16 cellular contexts compared by ENCODE assay signal in the genomic region with DNA sequence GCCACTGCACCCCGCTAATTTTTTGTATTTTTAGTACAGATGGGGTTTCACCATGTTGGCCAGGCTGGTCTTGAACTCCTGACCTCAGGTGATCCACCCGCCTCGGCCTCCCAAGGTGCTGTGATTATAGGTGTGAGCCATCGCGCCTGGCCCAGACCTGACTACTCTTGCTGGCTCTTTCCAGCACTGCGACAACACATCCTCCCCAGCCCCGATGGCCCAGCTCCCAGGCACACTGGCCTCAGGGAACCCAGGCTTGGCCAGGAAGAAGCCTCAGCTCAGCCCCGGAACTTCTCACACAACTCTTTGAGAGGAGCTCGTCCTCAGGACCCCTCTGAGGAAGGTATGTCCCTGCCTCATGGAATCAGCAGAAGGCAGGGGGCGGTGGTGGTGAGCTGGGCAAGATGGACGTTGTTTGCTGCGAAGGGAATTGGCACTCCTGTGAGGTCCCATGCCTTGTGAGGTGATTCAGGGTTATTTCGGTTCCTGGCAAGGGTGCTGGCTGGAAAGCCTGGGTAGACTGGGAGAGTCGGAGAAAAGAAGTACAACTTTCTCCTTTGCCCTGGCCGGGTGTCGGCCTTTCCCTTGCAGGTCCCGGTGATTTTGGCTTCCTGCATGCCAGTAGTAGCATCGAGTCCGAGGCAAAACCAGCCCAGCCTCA. TPM values are rescaled to one million over a fixed set of nuclear protein-coding genes. Genes with fewer than 3 reads are reported as not detected.
DNase-seq lines count a peak whose midpoint lies in the region; ATAC-seq, FAIRE-seq and TF ChIP-seq lines count a peak whose summit lies in the region.
"Had no signal": no experiment of that assay in that cellular context is flagged by ENCODE, and none has a peak within 500 bp of the region (broad histone marks: within the 10 kb centered on the region; RNA-seq: fewer than 3 reads in every experiment).

No MANE protein-coding gene starts in this region.

- no peak overlapping the region for H4K5ac ChIP-seq in H1 (ENCODE audit: insufficient read length, low read depth, low read length)

- POLR2A ChIA-PET in H1 (lab: Charles Lee; ENCODE audit: partially characterized antibody) = interaction anchor here (1.4 to 1.8 kb wide), 2 partner anchors 10 to 18 kb away, joined by 4 read pairs; no protein-coding TSS in a partner anchor

- no peak overlapping the region for H2BK120ac ChIP-seq in H1 (replicated peaks; ENCODE audit: low read depth, low read length)

- no peak for TF ChIP-seq RAD21 in H1 (IDR thresholded peaks at IDR 0.05 in 1 of 2, conservative IDR thresholded peaks at IDR 0.05 in 1 of 2; ENCODE audit: low read depth in 2 of 2, low read length in 2 of 2)

- H3K4me2 ChIP-seq in H1 (ENCODE audit: insufficient read depth in 1 of 2, low read depth in 2 of 2, low read length in 2 of 2) = no peak overlapping the region
- H3K4me2 ChIP-seq: BLaER1 had no signal

- H3K14ac ChIP-seq in H1 (ENCODE audit: insufficient read length) = no peak overlapping the region

- H3K27ac ChIP-seq in H1 (ENCODE audit: low read depth, low read length) (no peak overlapping the region), skeletal muscle tissue (ENCODE audit: low read depth, low read length) (peak overlapping the region; percentile 59)
- H3K27ac ChIP-seq: BLaER1, GM23248, HL-60 had no signal

- no peak overlapping the region for H3K9ac ChIP-seq in H1 (replicated peaks in 1 of 4; ENCODE audit: extremely low read depth in 1 of 4, low read depth in 3 of 4, low read length in 3 of 4)
- H3K9ac ChIP-seq in skeletal muscle tissue (ENCODE audit: low read depth in 1 of 3, low read length in 3 of 3) = peak overlapping the region in 1 of 3 donors; percentile 63
- H3K9ac ChIP-seq: BLaER1, GM23248 had no signal

- H3K36me3 ChIP-seq in H1 (ENCODE audit: control insufficient read depth in 2 of 4, insufficient read depth in 4 of 4, low read length in 3 of 4) (peaks cover 31 to 87% (median 67%) of the 10 kb centered on the region in 4 experiments), skeletal muscle tissue (ENCODE audit: control insufficient read depth in 3 of 3, insufficient read depth in 3 of 3, low read length in 3 of 3) (peaks cover 73 to 78% (median 77%) of the 10 kb centered on the region in 3 donors)

- H2AK5ac ChIP-seq in H1 (ENCODE audit: low read depth, low read length) = no peak overlapping the region

- no peaks in the 10 kb centered on the region for H3K27me3 Mint-ChIP-seq in T-helper 17 cell
- H3K27me3 Mint-ChIP-seq: CD8-positive, alpha-beta memory T cell had no signal

- peaks cover 14% of the 10 kb centered on the region for H3K36me3 Mint-ChIP-seq in T-helper 17 cell (ENCODE audit: low read depth)

- no peak overlapping the region for H3K56ac ChIP-seq in H1 (replicated peaks; ENCODE audit: insufficient read length, low read depth, low read length)

- no peak for TF ChIP-seq POLR2A in H1 (IDR thresholded peaks at IDR 0.05; ENCODE audit: control extremely low read depth in 1 of 2, low read depth in 2 of 2, low read length in 2 of 2)

- ATAC-seq in Right ventricle myocardium inferior = peak; percentile 26
- no peak for ATAC-seq in Right ventricle myocardium superior (ENCODE audit: poor library complexity)
- no peak for ATAC-seq in T-helper 17 cell
- no peak for ATAC-seq in GM18519 (IDR thresholded peaks at IDR 0.05; ENCODE audit: low FRiP score, unreplicated experiment)
- ATAC-seq in GM18907 (IDR thresholded peaks at IDR 0.05; ENCODE audit: unreplicated experiment) = no peak

- H2AFZ ChIP-seq in H1 (ENCODE audit: low read length) = no peak overlapping the region
- H2AFZ ChIP-seq: GM23248 had no signal

- no peak overlapping the region for H3K18ac ChIP-seq in H1 (ENCODE audit: extremely low read depth, low read length)

- no peak overlapping the region for H2BK20ac ChIP-seq in H1 (ENCODE audit: low read length)

- peak overlapping the region; percentile 67 for H3K27ac Mint-ChIP-seq in T-helper 17 cell

- no peak overlapping the region for H4K8ac ChIP-seq in H1 (ENCODE audit: extremely low read depth, insufficient read depth, low read length)

- 92% methylated on average over 19 of the region's 19 CpGs; no CpG with 5 or more reads in 1 of the 2 experiments for WGBS in H1 (ENCODE audit: extremely low coverage in 1 of 2, insufficient coverage in 1 of 2, insufficient read length in 1 of 2, insufficient replicate concordance in 2 of 2, low coverage in 1 of 2, low lambda C conversion rate in 2 of 2, missing lambda C conversion rate in 1 of 2), 2 experiments

- CTCF ChIA-PET in H1 (lab: Charles Lee; ENCODE audit: partially characterized antibody) = interaction anchor here (0.6 to 20.8 kb wide), 10 partner anchors 11 to 1254 kb away, joined by 3 to 324 read pairs (median 4); a partner anchor contains a TSS

- H3K79me1 ChIP-seq in H1 (ENCODE audit: low read depth, low read length) = peaks cover 3% of the 10 kb centered on the region; the same call in 1 of the 2 replicates

- no peak overlapping the region for H4K91ac ChIP-seq in H1 (replicated peaks; ENCODE audit: insufficient read length, low read length)

- no peak overlapping the region for H3K23ac ChIP-seq in H1 (ENCODE audit: insufficient read length)

- H2BK5ac ChIP-seq in H1 (ENCODE audit: low read depth, low read length) = no peak overlapping the region

- DNase-seq in Right ventricle myocardium inferior (ENCODE audit: missing footprints) (no peak), Right ventricle myocardium superior (no peak), T-helper 17 cell (no peak), H1 (ENCODE audit: low read depth in 1 of 2, low spot score in 2 of 2) (no peak)
- DNase-seq: 8988T; AML-193; Caco-2; CD8-positive, alpha-beta memory T cell; GF-D8; GM23248; H7 had no signal

- no peak overlapping the region for H3K4ac ChIP-seq in H1 (replicated peaks; ENCODE audit: insufficient read length, low read depth, low read length)

- intact Hi-C loops in Right ventricle myocardium inferior (cut with DNase I) = no loop called here
- intact Hi-C loops in Right ventricle myocardium superior (cut with DNase I) = no loop called here

- H2BK12ac ChIP-seq in H1 (ENCODE audit: low read depth, low read length) = no peak overlapping the region

- no peak for FAIRE-seq in H1 (lab: Jason Lieb, UNC)

- no peak overlapping the region for H2BK15ac ChIP-seq in H1 (ENCODE audit: low read length)

- H3K23me2 ChIP-seq in H1 (ENCODE audit: low read depth, low read length) = no peaks in the 10 kb centered on the region

- no peak overlapping the region for H3K4me3 ChIP-seq in H1 (ENCODE audit: extremely low read depth in 1 of 4, insufficient read depth in 2 of 4, low read depth in 3 of 4, low read length in 4 of 4)
- H3K4me3 ChIP-seq in skeletal muscle tissue (ENCODE audit: low read length in 3 of 3) = no peak overlapping the region
- H3K4me3 ChIP-seq: BLaER1, GM23248 had no signal

- peak in 2 of 3 experiments; percentile 8 to 10; a peak in 2 of 4 replicates for TF ChIP-seq CTCF in H1 (IDR thresholded peaks at IDR 0.05; ENCODE audit: control extremely low read depth in 1 of 3, insufficient read depth in 1 of 3, low read depth in 1 of 3, low read length in 3 of 3)

- H3K4me3 Mint-ChIP-seq in T-helper 17 cell = no peak overlapping the region
- H3K4me3 Mint-ChIP-seq: CD8-positive, alpha-beta memory T cell had no signal

- H4K20me1 ChIP-seq in H1 (replicated peaks in 1 of 2; ENCODE audit: control insufficient read depth in 1 of 2, insufficient read depth in 2 of 2, low read length in 2 of 2) = peaks cover 0 to 3% of the 10 kb centered on the region in 2 experiments

- no peaks in the 10 kb centered on the region for H3K4me1 ChIP-seq in H1 (replicated peaks in 1 of 4; ENCODE audit: control insufficient read depth in 3 of 4, insufficient read depth in 4 of 4, low read length in 3 of 4)
- peaks cover 7 to 20% (median 11%) of the 10 kb centered on the region in 3 donors for H3K4me1 ChIP-seq in skeletal muscle tissue (ENCODE audit: control insufficient read depth in 3 of 3, insufficient read depth in 3 of 3, low read length in 3 of 3)
- H3K4me1 ChIP-seq: Caco-2 had no signal

- peaks cover 1 to 5% of the 10 kb centered on the region in 2 experiments; a peak in 1 of 4 replicates for H3K79me2 ChIP-seq in H1 (ENCODE audit: control insufficient read depth in 1 of 2, insufficient read depth in 2 of 2, low read length in 2 of 2)

- H3K27me3 ChIP-seq in H1 (replicated peaks in 1 of 4; ENCODE audit: control insufficient read depth in 3 of 4, extremely low read depth in 1 of 4, insufficient read depth in 3 of 4, low read length in 3 of 4) = no peaks in the 10 kb centered on the region
- H3K27me3 ChIP-seq in skeletal muscle tissue (ENCODE audit: control insufficient read depth in 3 of 3, insufficient read depth in 3 of 3, low read length in 3 of 3) = no peaks in the 10 kb centered on the region
- H3K27me3 ChIP-seq: BLaER1 had no signal

- H3K9me3 ChIP-seq in T-helper 17 cell (ENCODE audit: control insufficient read depth, low read length, poor library complexity, severe bottlenecking) (no peaks in the 10 kb centered on the region), H1 (ENCODE audit: insufficient read depth in 2 of 2, low read depth in 1 of 2, low read length in 1 of 2) (no peaks in the 10 kb centered on the region), skeletal muscle tissue (ENCODE audit: control insufficient read depth in 3 of 3, low read length in 3 of 3) (no peaks in the 10 kb centered on the region)
- H3K9me3 ChIP-seq: BLaER1, Caco-2 had no signal

- no peak for TF ChIP-seq EP300 in H1 (IDR thresholded peaks at IDR 0.05; ENCODE audit: borderline replicate concordance in 1 of 2, low read depth in 2 of 2, low read length in 2 of 2)

- peaks cover 26% of the 10 kb centered on the region for H3K4me1 Mint-ChIP-seq in T-helper 17 cell

RNA-seq across cellular contexts. Expression of a gene that starts 5.9 kb away (rescaled TPM):
- total RNA-seq in Right ventricle myocardium inferior (94.4 TPM), Right ventricle myocardium superior (99.4 TPM), T-helper 17 cell (10 to 100 TPM; 76.6 to 86.7 TPM), skeletal muscle tissue (42.3 TPM)
- 59.6 and 61.4 TPM in 2 replicates for total RNA-seq in H1 (2021; fragmentation: NEBNext Ultra II Directional; extraction: Animal tissue kit (Norgen Biotek cat#: 25700))
- 114 and 132 TPM in 2 replicates for polyA plus RNA-seq in H1 (2011; rRNA removed)
- 98.7 TPM for polyA plus RNA-seq in H1 (2011; cell fraction: cytosol; rRNA removed)
- polyA plus RNA-seq in H1 (2011; cell fraction: nucleus; rRNA removed) = 310 TPM
- 71.4 to 88.2 TPM (median 72.4 TPM) in 4 replicates for polyA plus RNA-seq in H1 (2012, experiment 1 of 2)
- 49.9 TPM for polyA plus RNA-seq in H1 (2012, experiment 2 of 2)
- 46.8 TPM for polyA plus RNA-seq in H1 (2013, experiment 1 of 2)
- polyA plus RNA-seq in H1 (2013, experiment 2 of 2) = 41.4 TPM
- polyA minus RNA-seq in H1 (2011; rRNA and poly(A)+ RNA removed) = 84.7 and 92.9 TPM in 2 replicates
- polyA minus RNA-seq in H1 (2011; cell fraction: cytosol; rRNA and poly(A)+ RNA removed) = 35.0 TPM
- polyA minus RNA-seq in H1 (2011; cell fraction: nucleus; rRNA and poly(A)+ RNA removed) = 93.7 TPM

RNA-seq across cellular contexts. Expression of a gene that starts 28.5 kb away (rescaled TPM):
- total RNA-seq in Right ventricle myocardium inferior (10.4 TPM), Right ventricle myocardium superior (9.2 TPM), T-helper 17 cell (under 1 TPM; 0.05 to 0.15 TPM), skeletal muscle tissue (12.0 TPM)
- total RNA-seq in H1 (2021; fragmentation: NEBNext Ultra II Directional; extraction: Animal tissue kit (Norgen Biotek cat#: 25700)) = 0.17 and 0.21 TPM in 2 replicates
- 0.05 and 0.06 TPM in 2 replicates for polyA plus RNA-seq in H1 (2011; rRNA removed)
- polyA plus RNA-seq in H1 (2011; cell fraction: cytosol; rRNA removed) = 0.05 TPM
- polyA plus RNA-seq in H1 (2011; cell fraction: nucleus; rRNA removed) = 0.26 TPM
- polyA plus RNA-seq in H1 (2012, experiment 1 of 2) = 0.31 to 0.47 TPM (median 0.35 TPM) in 4 replicates
- polyA plus RNA-seq in H1 (2012, experiment 2 of 2) = 0.09 TPM
- polyA plus RNA-seq in H1 (2013, experiment 1 of 2) = 0.14 TPM
- polyA plus RNA-seq in H1 (2013, experiment 2 of 2) = 0.26 TPM
- 0.06 and 0.49 TPM in 2 replicates for polyA minus RNA-seq in H1 (2011; rRNA and poly(A)+ RNA removed)
- polyA minus RNA-seq in H1 (2011; cell fraction: cytosol; rRNA and poly(A)+ RNA removed) = not detected
- polyA minus RNA-seq in H1 (2011; cell fraction: nucleus; rRNA and poly(A)+ RNA removed) = 0.10 TPM
- total RNA-seq: Caco-2, GM23248 had no signal

RNA-seq across cellular contexts. Expression of a gene that starts 39.4 kb away (rescaled TPM):
- total RNA-seq in Right ventricle myocardium inferior (98.0 TPM), Right ventricle myocardium superior (104 TPM), T-helper 17 cell (10 to 100 TPM; 16.5 to 18.7 TPM), skeletal muscle tissue (44.4 TPM)
- 19.6 and 20.2 TPM in 2 replicates for total RNA-seq in H1 (2021; fragmentation: NEBNext Ultra II Directional; extraction: Animal tissue kit (Norgen Biotek cat#: 25700))
- 4.4 and 4.7 TPM in 2 replicates for polyA plus RNA-seq in H1 (2011; rRNA removed)
- polyA plus RNA-seq in H1 (2011; cell fraction: cytosol; rRNA removed) = 8.1 TPM
- polyA plus RNA-seq in H1 (2011; cell fraction: nucleus; rRNA removed) = 9.2 TPM
- polyA plus RNA-seq in H1 (2012, experiment 1 of 2) = 10.2 to 20.8 TPM (median 13.4 TPM) in 4 replicates
- 2.8 TPM for polyA plus RNA-seq in H1 (2012, experiment 2 of 2)
- polyA plus RNA-seq in H1 (2013, experiment 1 of 2) = 9.4 TPM
- polyA plus RNA-seq in H1 (2013, experiment 2 of 2) = 9.6 TPM
- 17.2 and 19.1 TPM in 2 replicates for polyA minus RNA-seq in H1 (2011; rRNA and poly(A)+ RNA removed)
- polyA minus RNA-seq in H1 (2011; cell fraction: cytosol; rRNA and poly(A)+ RNA removed) = 10.4 TPM
- polyA minus RNA-seq in H1 (2011; cell fraction: nucleus; rRNA and poly(A)+ RNA removed) = 12.9 TPM

RNA-seq across cellular contexts. Expression of a gene that starts 51.3 kb away (rescaled TPM):
- 21.0 TPM for total RNA-seq in Right ventricle myocardium inferior
- 15.8 TPM for total RNA-seq in Right ventricle myocardium superior
- total RNA-seq in T-helper 17 cell = under 1 TPM; 0.57 to 0.87 TPM
- total RNA-seq in H1 (2021; fragmentation: NEBNext Ultra II Directional; extraction: Animal tissue kit (Norgen Biotek cat#: 25700)) = 101 and 106 TPM in 2 replicates
- polyA plus RNA-seq in H1 (2011; rRNA removed) = 102 and 120 TPM in 2 replicates
- polyA plus RNA-seq in H1 (2011; cell fraction: cytosol; rRNA removed) = 88.6 TPM
- 154 TPM for polyA plus RNA-seq in H1 (2011; cell fraction: nucleus; rRNA removed)
- polyA plus RNA-seq in H1 (2012, experiment 1 of 2) = 74.4 to 110 TPM (median 100 TPM) in 4 replicates
- 97.8 TPM for polyA plus RNA-seq in H1 (2012, experiment 2 of 2)
- 130 TPM for polyA plus RNA-seq in H1 (2013, experiment 1 of 2)
- polyA plus RNA-seq in H1 (2013, experiment 2 of 2) = 120 TPM
- 292 and 318 TPM in 2 replicates for polyA minus RNA-seq in H1 (2011; rRNA and poly(A)+ RNA removed)
- polyA minus RNA-seq in H1 (2011; cell fraction: cytosol; rRNA and poly(A)+ RNA removed) = 143 TPM
- polyA minus RNA-seq in H1 (2011; cell fraction: nucleus; rRNA and poly(A)+ RNA removed) = 96.9 TPM
- 20.9 TPM for total RNA-seq in skeletal muscle tissue
- total RNA-seq: CD8-positive, alpha-beta memory T cell had no signal
